Comparison of ENCODE assay signal across 18 cellular contexts in genomic region chr2:234676859-234677450, GRCh38.
A peak's percentile ranks its signal among the peaks of the same experiment; 100 is the strongest.
DNase-seq lines count a peak whose midpoint lies in the region; ATAC-seq lines count a peak whose summit lies in the region.
"Had no signal": no experiment of that assay in that cellular context is flagged by ENCODE, and none has a peak within 500 bp of the region (broad histone marks: within the 10 kb centered on the region; RNA-seq: fewer than 3 reads in every experiment).

No MANE protein-coding gene starts in this region.

- H3K27ac ChIP-seq in HUES6 (ENCODE audit: low read depth, low read length) (peak overlapping the region; percentile 57), ectodermal cell (ENCODE audit: insufficient read depth, low read depth, low read length, poor library complexity, severe bottlenecking) (peak overlapping the region; percentile 12)
- H3K27ac ChIP-seq: lower lobe of right lung, thoracic aorta, WERI-Rb-1 had no signal

- ATAC-seq in HG03139 (IDR thresholded peaks at IDR 0.05; ENCODE audit: unreplicated experiment) = no peak
- ATAC-seq in activated T-cell treated with anti-CD3 and anti-CD28 coated beads, Interleukin-2, amount 50 U/mL, for 4 hours = no peak
- ATAC-seq: activated CD8-positive, alpha-beta T cell treated with anti-CD3 and anti-CD28 coated beads, Interleukin-2, amount 10 ng/mL, durations not matched to agents 7 days and 5 days; activated T-helper 17 cell treated with anti-CD3 and anti-CD28 coated beads, Interleukin-2, amount 50 U/mL, for 72 hours; effector memory CD8-positive, alpha-beta T cell; lower lobe of right lung; natural killer cell treated with Interleukin-12 subunit alpha and Interleukin-12 subunit beta and Interleukin-15 and Interleukin-18, amount 100 ng/mL, for 72 hours; T-cell had no signal

- H3K27me3 ChIP-seq in HUES6 (ENCODE audit: control insufficient read depth, insufficient read depth, low read length) (no peaks in the 10 kb centered on the region), ectodermal cell (ENCODE audit: control insufficient read depth, insufficient read depth, low read length, poor library complexity, severe bottlenecking) (no peaks in the 10 kb centered on the region)

- peaks cover 31% of the 10 kb centered on the region for H3K9me3 ChIP-seq in HUES6 (ENCODE audit: control insufficient read depth, insufficient read depth, low read depth, low read length)
- no peaks in the 10 kb centered on the region for H3K9me3 ChIP-seq in ectodermal cell (ENCODE audit: control insufficient read depth, low read length)
- H3K9me3 ChIP-seq: lower lobe of right lung, thoracic aorta had no signal

- no peaks in the 10 kb centered on the region for H3K36me3 Mint-ChIP-seq in activated T-cell treated with anti-CD3 and anti-CD28 coated beads, Interleukin-2, amount 50 U/mL, for 4 hours (ENCODE audit: insufficient read depth)
- H3K36me3 Mint-ChIP-seq: natural killer cell treated with Interleukin-12 subunit alpha and Interleukin-12 subunit beta and Interleukin-15 and Interleukin-18, amount 100 ng/mL, for 72 hours; T-cell had no signal

- H3K4me1 Mint-ChIP-seq in activated T-cell treated with anti-CD3 and anti-CD28 coated beads, Interleukin-2, amount 50 U/mL, for 4 hours (ENCODE audit: low read depth) = no peaks in the 10 kb centered on the region
- H3K4me1 Mint-ChIP-seq: activated T-helper 17 cell treated with anti-CD3 and anti-CD28 coated beads, Interleukin-2, amount 50 U/mL, for 72 hours; T-cell had no signal

- H3K27me3 Mint-ChIP-seq in activated T-cell treated with anti-CD3 and anti-CD28 coated beads, Interleukin-2, amount 50 U/mL, for 4 hours (ENCODE audit: low read depth) = peaks cover 2% of the 10 kb centered on the region

- H3K9me3 Mint-ChIP-seq in activated T-cell treated with anti-CD3 and anti-CD28 coated beads, Interleukin-2, amount 50 U/mL, for 4 hours = no peaks in the 10 kb centered on the region
- H3K9me3 Mint-ChIP-seq: activated T-helper 17 cell treated with anti-CD3 and anti-CD28 coated beads, Interleukin-2, amount 50 U/mL, for 72 hours; effector memory CD8-positive, alpha-beta T cell; natural killer cell treated with Interleukin-12 subunit alpha and Interleukin-12 subunit beta and Interleukin-15 and Interleukin-18, amount 100 ng/mL, for 72 hours; T-cell had no signal

- peak; percentile 17 for DNase-seq in ELF-1 (ENCODE audit: low read depth, low spot score)
- DNase-seq in midbrain (lab: John Stamatoyannopoulos, UW) = peak; percentile 19
- DNase-seq in A172 (ENCODE audit: low spot score) = no peak
- no peak for DNase-seq in activated T-cell treated with anti-CD3 and anti-CD28 coated beads, Interleukin-2, amount 50 U/mL, for 4 hours
- DNase-seq: activated CD8-positive, alpha-beta T cell treated with anti-CD3 and anti-CD28 coated beads, Interleukin-2, amount 10 ng/mL, durations not matched to agents 7 days and 5 days; central memory CD4-positive, alpha-beta T cell; effector memory CD8-positive, alpha-beta T cell; lower lobe of right lung; NCI-H524 treated with DMSO at 0.1 percent for 48 hours; RPMI8226; T-cell; WERI-Rb-1 had no signal

- H3K4me3 ChIP-seq in HUES6 (ENCODE audit: low read depth, low read length) = no peak overlapping the region
- no peak overlapping the region for H3K4me3 ChIP-seq in ectodermal cell (ENCODE audit: insufficient read depth, low read depth, low read length)
- H3K4me3 ChIP-seq: lower lobe of right lung, thoracic aorta had no signal

- H3K4me1 ChIP-seq in HUES6 (ENCODE audit: control insufficient read depth, insufficient read depth, low read length) (peaks cover 25% of the 10 kb centered on the region), ectodermal cell (ENCODE audit: control insufficient read depth, insufficient read depth, low read length) (peaks cover 18% of the 10 kb centered on the region)

- H3K9ac ChIP-seq in HUES6 (ENCODE audit: low read length) = no peak overlapping the region

- WGBS in ectodermal cell, 2 experiments = 21 to 31% methylated on average over 6 to 7 of the region's 7 CpGs

- no peak overlapping the region for H3K4me3 Mint-ChIP-seq in activated T-cell treated with anti-CD3 and anti-CD28 coated beads, Interleukin-2, amount 50 U/mL, for 4 hours
- H3K4me3 Mint-ChIP-seq: activated CD8-positive, alpha-beta T cell treated with anti-CD3 and anti-CD28 coated beads, Interleukin-2, amount 10 ng/mL, durations not matched to agents 7 days and 5 days; activated T-helper 17 cell treated with anti-CD3 and anti-CD28 coated beads, Interleukin-2, amount 50 U/mL, for 72 hours; effector memory CD8-positive, alpha-beta T cell; natural killer cell treated with Interleukin-12 subunit alpha and Interleukin-12 subunit beta and Interleukin-15 and Interleukin-18, amount 100 ng/mL, for 72 hours; T-cell had no signal

- H3K36me3 ChIP-seq in HUES6 (ENCODE audit: control insufficient read depth, insufficient read depth, low read length) (no peaks in the 10 kb centered on the region), ectodermal cell (ENCODE audit: control insufficient read depth, insufficient read depth, low read length) (no peaks in the 10 kb centered on the region)
- H3K36me3 ChIP-seq: lower lobe of right lung, thoracic aorta, WERI-Rb-1 had no signal

Comparison
In these comparisons a context has a peak if more than half of its experiments do, and no peak if none do; other contexts are left out.
1. DNase-seq: peak in ELF-1 (single experiment) and midbrain (single experiment); none in A172 (single experiment) and activated T-cell treated with anti-CD3 and anti-CD28 coated beads, Interleukin-2, amount 50 U/mL, for 4 hours (single experiment).